Comparison of ENCODE assay signal across 1 cellular context in genomic region chr10:24574578-24575155, GRCh38.
TF ChIP-seq lines count a peak whose summit lies in the region.

No MANE protein-coding gene starts in this region.

TF ChIP-seq in K562, 482 proteins besides CTCF, POLR2A, EP300 and RAD21 (continued from another document and continues in another):
- no peak for TF ChIP-seq TRIM25 (IDR thresholded peaks at IDR 0.05; ENCODE audit: borderline replicate concordance)
- TF ChIP-seq ZNF696 (CRISPR knock-in tag; conservative IDR thresholded peaks at IDR 0.05) = no peak
- no peak for TF ChIP-seq PTTG1 (tag; IDR thresholded peaks at IDR 0.05; ENCODE audit: low read depth)
- no peak for TF ChIP-seq BCL6 (CRISPR knock-in tag; IDR thresholded peaks at IDR 0.05)
- TF ChIP-seq JUN (IDR thresholded peaks at IDR 0.05; ENCODE audit: borderline replicate concordance, low read depth, low read length) = no peak
- TF ChIP-seq JUN (CRISPR knock-in tag; IDR thresholded peaks at IDR 0.05; ENCODE audit: borderline replicate concordance) = no peak
- no peak for TF ChIP-seq CXXC5 (CRISPR knock-in tag; IDR thresholded peaks at IDR 0.05)
- no peak for TF ChIP-seq MCM7 (IDR thresholded peaks at IDR 0.05)
- no peak for TF ChIP-seq OTX1 (CRISPR knock-in tag; IDR thresholded peaks at IDR 0.05)
- TF ChIP-seq MCM3 (IDR thresholded peaks at IDR 0.05) = no peak
- TF ChIP-seq ARID1B (IDR thresholded peaks at IDR 0.05) = peak; percentile 69
- no peak for TF ChIP-seq SAFB2 (IDR thresholded peaks at IDR 0.05; ENCODE audit: borderline replicate concordance, low read depth, low read length, severe bottlenecking)
- no peak for TF ChIP-seq ZNF324 (CRISPR knock-in tag; IDR thresholded peaks at IDR 0.05)
- peak; percentile 57; the same call in 1 of the 2 replicates for TF ChIP-seq TAL1 (IDR thresholded peaks at IDR 0.05)
- no peak for TF ChIP-seq NCOA1 (IDR thresholded peaks at IDR 0.05; ENCODE audit: low read depth)
- TF ChIP-seq E4F1 (CRISPR knock-in tag; IDR thresholded peaks at IDR 0.05; ENCODE audit: borderline replicate concordance) = no peak
- TF ChIP-seq BRF1 (IDR thresholded peaks at IDR 0.05; ENCODE audit: borderline replicate concordance, extremely low read depth, insufficient read length) = no peak
- peak in 1 of 2 experiments; percentile 61; a peak in 1 of 4 replicates for TF ChIP-seq RCOR1 (IDR thresholded peaks at IDR 0.05; ENCODE audit: borderline replicate concordance in 1 of 2, low read depth in 2 of 2, low read length in 2 of 2)
- no peak for TF ChIP-seq SRSF1 (IDR thresholded peaks at IDR 0.05; ENCODE audit: low read depth, low read length)
- no peak for TF ChIP-seq HOMEZ (CRISPR knock-in tag; IDR thresholded peaks at IDR 0.05)
- no peak for TF ChIP-seq ETV1 (tag; conservative IDR thresholded peaks at IDR 0.05; ENCODE audit: low read depth)
- TF ChIP-seq CCNT2 (IDR thresholded peaks at IDR 0.05; ENCODE audit: borderline replicate concordance, extremely low read depth, insufficient read length, low read depth, low read length) = no peak
- peak; percentile 59 for TF ChIP-seq CBFA2T3 (IDR thresholded peaks at IDR 0.05)
- TF ChIP-seq SIX5 (IDR thresholded peaks at IDR 0.05; ENCODE audit: borderline replicate concordance in 1 of 2, insufficient read depth in 1 of 2, low read depth in 1 of 2, low read length in 2 of 2) = no peak
- 0 out of 2 replicates have a peak, but pooled peaks have one; percentile 15 for TF ChIP-seq POLR2AphosphoS5 (IDR thresholded peaks at IDR 0.05; ENCODE audit: control insufficient read depth, insufficient read depth, low read depth, low read length)
- no peak for TF ChIP-seq ASH1L (IDR thresholded peaks at IDR 0.05; ENCODE audit: borderline replicate concordance, low read depth, partially characterized antibody)
- TF ChIP-seq FUS (optimal IDR thresholded peaks at IDR 0.05; ENCODE audit: low read depth, low read length) = no peak
- no peak for TF ChIP-seq PBX2 (CRISPR knock-in tag; IDR thresholded peaks at IDR 0.05; ENCODE audit: low read depth)
- TF ChIP-seq PBX2 (tag; conservative IDR thresholded peaks at IDR 0.05; ENCODE audit: low read depth) = no peak
- TF ChIP-seq ZBTB33 (CRISPR knock-in tag; IDR thresholded peaks at IDR 0.05) = 0 out of 2 replicates have a peak, but pooled peaks have one; percentile 35
- no peak for TF ChIP-seq ZNF318 (IDR thresholded peaks at IDR 0.05; ENCODE audit: borderline replicate concordance in 1 of 2, low read depth in 1 of 2)
- no peak for TF ChIP-seq ETS1 (conservative IDR thresholded peaks at IDR 0.05; ENCODE audit: control insufficient read depth, low read depth, low read length)
- no peak for TF ChIP-seq ZNF830 (CRISPR knock-in tag; IDR thresholded peaks at IDR 0.05)
- no peak for TF ChIP-seq ZNF445 (CRISPR knock-in tag; IDR thresholded peaks at IDR 0.05; ENCODE audit: low read depth)
- TF ChIP-seq COPS2 (conservative IDR thresholded peaks at IDR 0.05) = no peak
- TF ChIP-seq ATF7 (IDR thresholded peaks at IDR 0.05) = 0 out of 2 replicates have a peak, but pooled peaks have one; percentile 16
- TF ChIP-seq E2F6 (IDR thresholded peaks at IDR 0.05; ENCODE audit: borderline replicate concordance in 1 of 2, extremely low read depth in 1 of 2, insufficient read depth in 1 of 2, insufficient read length in 1 of 2, low read depth in 1 of 2, low read length in 1 of 2, poor library complexity in 1 of 2, severe bottlenecking in 1 of 2) = no peak
- TF ChIP-seq HEY1 (CRISPR knock-in tag; IDR thresholded peaks at IDR 0.05; ENCODE audit: borderline replicate concordance) = no peak
- peak; percentile 36; the same call in 1 of the 2 replicates for TF ChIP-seq DPF2 (IDR thresholded peaks at IDR 0.05)
- peak; percentile 38 for TF ChIP-seq MEIS2 (IDR thresholded peaks at IDR 0.05; ENCODE audit: partially characterized antibody)
- TF ChIP-seq HDAC2 (IDR thresholded peaks at IDR 0.05) = peak; percentile 40; the same call in 1 of the 2 replicates
- TF ChIP-seq NCOA4 (IDR thresholded peaks at IDR 0.05; ENCODE audit: partially characterized antibody) = no peak
